32 cellular contexts compared by ENCODE assay signal in genomic region chr20:59575653-59576052, GRCh38. TPM values are rescaled to one million over a fixed set of nuclear protein-coding genes. Genes with fewer than 3 reads are reported as not detected.
"Had no signal": no experiment of that assay in that cellular context is flagged by ENCODE, and none has a peak within 500 bp of the region (broad histone marks: within the 10 kb centered on the region; RNA-seq: fewer than 3 reads in every experiment).

No MANE protein-coding gene starts in this region.

- H3K4me1 ChIP-seq: breast epithelium, foreskin keratinocyte, lower lobe of right lung had no signal

- H3K4me3 Mint-ChIP-seq: activated naive CD4-positive, alpha-beta T cell treated with anti-CD3 and anti-CD28 coated beads, Interleukin-2, amount 50 U/mL, for 24 hours; activated naive CD8-positive, alpha-beta T cell treated with anti-CD3 and anti-CD28 coated beads, Interleukin-2, amount 50 U/mL, for 24 hours; activated T-helper 1 cell treated with anti-CD3 and anti-CD28 coated beads, Interleukin-12 subunit alpha, Interleukin-12 subunit beta, Interleukin-2, Interleukin-4 antibody, amounts not matched to agents 30 ng/mL and 10 ng/mL and 1 ng/mL, durations not matched to agents 14 hours and 24 hours and 36 hours; central memory CD8-positive, alpha-beta T cell; dendritic cell treated with granulocyte-macrophage colony-stimulating factor and Interleukin-4, amounts not matched to agents 40 ng/mL and 50 ng/mL, for 4 days; natural killer cell; stimulated activated effector memory CD8-positive, alpha-beta T cell treated with anti-CD3 and anti-CD28 coated beads, Interleukin-12 subunit alpha, Interleukin-12 subunit beta, amount 100 ng/mL, for 72 hours; stimulated activated naive CD8-positive, alpha-beta T cell treated with anti-CD3 and anti-CD28 coated beads, Interleukin-15, Interleukin-2, amounts not matched to agents 100 ng/mL and 50 ng/mL, for 24 hours had no signal

- H3K27ac ChIP-seq: breast epithelium, esophagus muscularis mucosa, foreskin keratinocyte, heart right ventricle, lower lobe of right lung, neutrophil, ovary, right lobe of liver, skin epidermis, uterus, VCaP had no signal

- H3K9me3 Mint-ChIP-seq: activated naive CD4-positive, alpha-beta T cell treated with anti-CD3 and anti-CD28 coated beads, Interleukin-2, amount 50 U/mL, for 24 hours; activated naive CD8-positive, alpha-beta T cell treated with anti-CD3 and anti-CD28 coated beads, Interleukin-2, amount 50 U/mL, for 24 hours; activated T-helper 1 cell treated with anti-CD3 and anti-CD28 coated beads, Interleukin-12 subunit alpha, Interleukin-12 subunit beta, Interleukin-2, Interleukin-4 antibody, amounts not matched to agents 30 ng/mL and 10 ng/mL and 1 ng/mL, durations not matched to agents 14 hours and 24 hours and 36 hours; central memory CD8-positive, alpha-beta T cell; dendritic cell treated with granulocyte-macrophage colony-stimulating factor and Interleukin-4, amounts not matched to agents 40 ng/mL and 50 ng/mL, for 4 days; endodermal cell; natural killer cell; stimulated activated effector memory CD8-positive, alpha-beta T cell treated with anti-CD3 and anti-CD28 coated beads, Interleukin-12 subunit alpha, Interleukin-12 subunit beta, amount 100 ng/mL, for 72 hours; stimulated activated naive CD8-positive, alpha-beta T cell treated with anti-CD3 and anti-CD28 coated beads, Interleukin-15, Interleukin-2, amounts not matched to agents 100 ng/mL and 50 ng/mL, for 24 hours; type B pancreatic cell had no signal

- H3K27me3 ChIP-seq: ovary had no signal

- DNase-seq: activated CD4-positive, alpha-beta T cell treated with anti-CD3 and anti-CD28 coated beads for 4 hours; activated CD4-positive, alpha-beta T cell treated with anti-CD3 and anti-CD28 coated beads, Interleukin-2, amount 50 U/mL, for 4 hours; activated CD8-positive, alpha-beta memory T cell treated with anti-CD3 and anti-CD28 coated beads for 24 hours; activated gamma-delta T cell treated with Interleukin-2 at 50 U/mL for 16 hours; activated naive CD8-positive, alpha-beta T cell treated with anti-CD3 and anti-CD28 coated beads, Interleukin-2, amount 50 U/mL, for 24 hours; activated T-cell treated with anti-CD3 and anti-CD28 coated beads, Interleukin-2, amount 50 U/mL, for 1 hour; foreskin keratinocyte; heart right ventricle; kidney glomerular epithelial cell; lower lobe of right lung; mesenchymal stem cell; natural killer cell; stimulated activated CD4-positive, alpha-beta T cell treated with anti-CD3 and anti-CD28 coated beads, Interleukin-4, amount 100 ng/mL, for 24 hours; T-helper 2 cell; uterus had no signal

- H3K4me1 Mint-ChIP-seq: central memory CD8-positive, alpha-beta T cell; stimulated activated effector memory CD8-positive, alpha-beta T cell treated with anti-CD3 and anti-CD28 coated beads, Interleukin-12 subunit alpha, Interleukin-12 subunit beta, amount 100 ng/mL, for 72 hours had no signal

- H3K36me3 ChIP-seq: breast epithelium, esophagus muscularis mucosa, heart right ventricle, lower lobe of right lung, neutrophil, ovary, right lobe of liver, uterus had no signal

- ATAC-seq: activated naive CD8-positive, alpha-beta T cell treated with anti-CD3 and anti-CD28 coated beads, Interleukin-2, amount 50 U/mL, for 24 hours; foreskin keratinocyte; left lobe of liver; natural killer cell; right lobe of liver; stimulated activated effector memory CD8-positive, alpha-beta T cell treated with anti-CD3 and anti-CD28 coated beads, Interleukin-12 subunit alpha, Interleukin-12 subunit beta, amount 100 ng/mL, for 72 hours had no signal

- H3K36me3 Mint-ChIP-seq: activated naive CD4-positive, alpha-beta T cell treated with anti-CD3 and anti-CD28 coated beads, Interleukin-2, amount 50 U/mL, for 24 hours; natural killer cell; stimulated activated effector memory CD8-positive, alpha-beta T cell treated with anti-CD3 and anti-CD28 coated beads, Interleukin-12 subunit alpha, Interleukin-12 subunit beta, amount 100 ng/mL, for 72 hours; type B pancreatic cell had no signal

- H3K9me3 ChIP-seq: breast epithelium, esophagus muscularis mucosa, heart right ventricle, lower lobe of right lung, neutrophil, ovary, right lobe of liver, uterus had no signal

- H3K27ac Mint-ChIP-seq: activated naive CD4-positive, alpha-beta T cell treated with anti-CD3 and anti-CD28 coated beads, Interleukin-2, amount 50 U/mL, for 24 hours; activated naive CD8-positive, alpha-beta T cell treated with anti-CD3 and anti-CD28 coated beads, Interleukin-2, amount 50 U/mL, for 24 hours; activated T-helper 1 cell treated with anti-CD3 and anti-CD28 coated beads, Interleukin-12 subunit alpha, Interleukin-12 subunit beta, Interleukin-2, Interleukin-4 antibody, amounts not matched to agents 30 ng/mL and 10 ng/mL and 1 ng/mL, durations not matched to agents 14 hours and 24 hours and 36 hours; dendritic cell treated with granulocyte-macrophage colony-stimulating factor and Interleukin-4, amounts not matched to agents 40 ng/mL and 50 ng/mL, for 4 days; endodermal cell; natural killer cell; progenitor cell of endocrine pancreas; stimulated activated effector memory CD8-positive, alpha-beta T cell treated with anti-CD3 and anti-CD28 coated beads, Interleukin-12 subunit alpha, Interleukin-12 subunit beta, amount 100 ng/mL, for 72 hours; stimulated activated naive CD8-positive, alpha-beta T cell treated with anti-CD3 and anti-CD28 coated beads, Interleukin-15, Interleukin-2, amounts not matched to agents 100 ng/mL and 50 ng/mL, for 24 hours; type B pancreatic cell had no signal

- H3K4me3 ChIP-seq: breast epithelium, esophagus muscularis mucosa, heart right ventricle, lower lobe of right lung, ovary, right lobe of liver, skin epidermis, uterus had no signal

RNA-seq across cellular contexts. Expression of gene PHACTR3, which starts 28.7 kb away (rescaled TPM):
- total RNA-seq: activated T-helper 1 cell treated with anti-CD3 and anti-CD28 coated beads, Interleukin-12 subunit alpha, Interleukin-12 subunit beta, Interleukin-2, Interleukin-4 antibody, amounts not matched to agents 30 ng/mL and 10 ng/mL and 1 ng/mL, durations not matched to agents 14 hours and 24 hours and 36 hours; natural killer cell had no signal
